In genomic region chr13:113152894-113153809, GRCh38 we compare ENCODE assay signal across 9 cellular contexts. TPM values are rescaled to one million over a fixed set of nuclear protein-coding genes. Genes with fewer than 3 reads are reported as not detected.
DNase-seq lines count a peak whose midpoint lies in the region; ATAC-seq and TF ChIP-seq lines count a peak whose summit lies in the region.
"Had no signal": no experiment of that assay in that cellular context is flagged by ENCODE, and none has a peak within 500 bp of the region (broad histone marks: within the 10 kb centered on the region; RNA-seq: fewer than 3 reads in every experiment).

No MANE protein-coding gene starts in this region.

- H3K9me3 Mint-ChIP-seq in HFFc6: no peaks in the 10 kb centered on the region; the same call in 1 of the 2 replicates

- peak overlapping the region; percentile 73 for H3K27ac Mint-ChIP-seq in HFFc6

- H2AFZ ChIP-seq in DND-41 (ENCODE audit: low read depth, low read length): peak overlapping the region; percentile 93

- H3K4me3 Mint-ChIP-seq in HFFc6: peak overlapping the region; percentile 79

- peak overlapping the region; percentile 85 for H3K4me2 ChIP-seq in DND-41 (ENCODE audit: insufficient read depth, low read length)

- peaks cover 27% of the 10 kb centered on the region for H3K4me1 Mint-ChIP-seq in HFFc6 (ENCODE audit: low read depth)

- H3K79me2 ChIP-seq in DND-41 (ENCODE audit: insufficient read depth, low read length): no peaks in the 10 kb centered on the region

- peaks cover 23% of the 10 kb centered on the region for H3K4me1 ChIP-seq in DND-41 (ENCODE audit: insufficient read depth, low read length)
- no peaks in the 10 kb centered on the region for H3K4me1 ChIP-seq in RWPE2 (ENCODE audit: insufficient read depth, poor library complexity, severe bottlenecking)
- H3K4me1 ChIP-seq in colonic mucosa: peaks cover 5% of the 10 kb centered on the region
- H3K4me1 ChIP-seq in right lobe of liver: peaks cover 0 to 19% (median 5%) of the 10 kb centered on the region in 4 donors
- peaks cover 7 to 17% of the 10 kb centered on the region in 2 donors for H3K4me1 ChIP-seq in thoracic aorta (ENCODE audit: control insufficient read depth in 1 of 2, low read depth in 2 of 2)

- H3K27me3 ChIP-seq in DND-41 (ENCODE audit: insufficient read depth, low read length, poor library complexity) (no peaks in the 10 kb centered on the region), RWPE2 (ENCODE audit: insufficient read depth, poor library complexity, severe bottlenecking) (no peaks in the 10 kb centered on the region), colonic mucosa (no peaks in the 10 kb centered on the region), right lobe of liver (no peaks in the 10 kb centered on the region), thoracic aorta (replicated peaks; ENCODE audit: insufficient read depth) (no peaks in the 10 kb centered on the region)

- peaks cover 9% of the 10 kb centered on the region for H3K36me3 Mint-ChIP-seq in HFFc6 (ENCODE audit: low read depth)

- H3K4me3 ChIP-seq in DND-41 (ENCODE audit: low read depth in 1 of 2, low read length in 2 of 2) (peak overlapping the region in 1 of 2 experiments; percentile 53; a peak in 2 of 4 replicates), RWPE2 (ENCODE audit: severe bottlenecking) (peak overlapping the region; percentile 32), colonic mucosa (peak overlapping the region; percentile 34), right lobe of liver (peak overlapping the region; percentile 50 to 61 (median 58)), thoracic aorta (peak overlapping the region; percentile 72)

- H3K27ac ChIP-seq in DND-41 (ENCODE audit: low read length) (peak overlapping the region; percentile 48), RWPE2 (ENCODE audit: poor library complexity, severe bottlenecking) (no peak overlapping the region), colonic mucosa (no peak overlapping the region), right lobe of liver (peak overlapping the region; percentile 88 to 100 (median 99)), thoracic aorta (peak overlapping the region; percentile 36 to 65)

- TF ChIP-seq CTCF in DND-41 (IDR thresholded peaks at IDR 0.05; ENCODE audit: borderline replicate concordance, extremely low read depth, low read length, poor library complexity, severe bottlenecking) (no peak), HFFc6 (IDR thresholded peaks at IDR 0.05) (no peak), RWPE2 (IDR thresholded peaks at IDR 0.05; ENCODE audit: poor library complexity, severe bottlenecking) (no peak), colonic mucosa (IDR thresholded peaks at IDR 0.05) (no peak), right lobe of liver (IDR thresholded peaks at IDR 0.05) (no peak), thoracic aorta (IDR thresholded peaks at IDR 0.05) (no peak)

- H4K20me1 ChIP-seq in DND-41 (ENCODE audit: insufficient read depth, low read length): no peaks in the 10 kb centered on the region; the same call in 1 of the 2 replicates

- peaks cover 8% of the 10 kb centered on the region for H3K27me3 Mint-ChIP-seq in HFFc6 (ENCODE audit: insufficient read depth)

- H3K36me3 ChIP-seq in DND-41 (ENCODE audit: insufficient read depth, low read length) (no peaks in the 10 kb centered on the region), RWPE2 (ENCODE audit: low read depth) (no peaks in the 10 kb centered on the region), colonic mucosa (no peaks in the 10 kb centered on the region), right lobe of liver (no peaks in the 10 kb centered on the region), thoracic aorta (no peaks in the 10 kb centered on the region)

- intact Hi-C loops in colonic mucosa (cut with DNase I): no loop called here
- intact Hi-C loops in right lobe of liver (cut with DNase I): no loop called here

- H3K9me3 ChIP-seq in DND-41 (ENCODE audit: insufficient read depth, low read length, severe bottlenecking) (no peaks in the 10 kb centered on the region), RWPE2 (ENCODE audit: severe bottlenecking) (no peaks in the 10 kb centered on the region), colonic mucosa (no peaks in the 10 kb centered on the region), right lobe of liver (no peaks in the 10 kb centered on the region), thoracic aorta (no peaks in the 10 kb centered on the region)

- peak; percentile 9 for DNase-seq in DND-41
- no peak for DNase-seq in HFFc6
- no peak for DNase-seq in RWPE2 (ENCODE audit: low spot score)
- DNase-seq in colonic mucosa: peak; percentile 56
- DNase-seq in right lobe of liver: peak; percentile 71 to 79 (median 74)
- DNase-seq in thoracic aorta (ENCODE audit: low spot score): no peak
- no peak for DNase-seq in NOMO-1 treated with dmso at 0.1 percent for 144 hours (lab: John Stamatoyannopoulos, UW; ENCODE audit: unreplicated experiment)
- no peak for DNase-seq in NCI-H446 treated with DMSO at 0.1 percent for 48 hours (lab: John Stamatoyannopoulos, UW)

- peak overlapping the region; percentile 50 for H3K9ac ChIP-seq in DND-41 (ENCODE audit: low read depth, low read length)
- H3K9ac ChIP-seq in colonic mucosa (ENCODE audit: low read depth in 2 of 2, low read length in 2 of 2): peak overlapping the region; percentile 54 to 65

- 1% methylated on average over 16 of the region's 62 CpGs for WGBS in right lobe of liver (ENCODE audit: insufficient coverage, low coverage, low lambda C conversion rate, missing lambda C conversion rate)

- peak; percentile 41 for ATAC-seq in DND-41 (ENCODE audit: insufficient read depth, low read depth)
- peak; percentile 33 for ATAC-seq in RWPE2 (ENCODE audit: low read depth)
- ATAC-seq in right lobe of liver: peak; percentile 43 to 68 (median 60)
- peak; percentile 18 for ATAC-seq in thoracic aorta (ENCODE audit: insufficient number of reproducible peaks, low FRiP score, low read depth)

- TF ChIP-seq POLR2A in right lobe of liver (IDR thresholded peaks at IDR 0.05): peak; percentile 68

RNA-seq across cellular contexts. Expression of gene PROZ, which starts 5.3 kb away (rescaled TPM):
- total RNA-seq in HFFc6 (2021; fragmentation: NEBNext Ultra II Directional; extraction: Animal tissue kit (Norgen Biotek cat#: 25700)): not detected
- total RNA-seq in colonic mucosa: not detected
- 10 to 100 TPM; 11.2 to 71.2 (median 56.9) TPM for total RNA-seq in right lobe of liver
- total RNA-seq in thoracic aorta: not detected

RNA-seq across cellular contexts. Expression of gene F10, which starts 30.6 kb away (rescaled TPM):
- total RNA-seq in HFFc6 (2021; fragmentation: NEBNext Ultra II Directional; extraction: Animal tissue kit (Norgen Biotek cat#: 25700)): 10 to 100 TPM; 10.2 to 21.3 (median 10.8) TPM
- total RNA-seq in colonic mucosa: 1 to 10 TPM; 1.5 to 4.1 TPM
- total RNA-seq in right lobe of liver: 100 to 1,000 TPM; 108 to 157 (median 132) TPM
- total RNA-seq in thoracic aorta: 10 to 100 TPM; 25.5 to 31.5 TPM
- total RNA-seq: T-helper 2 cell treated with Interferon-gamma antibody and Interleukin-4, amounts not matched to agents 100 ng/mL and 5 ng/mL, for 36 hours had no signal

RNA-seq across cellular contexts. Expression of gene F7, which starts 47.6 kb away (rescaled TPM):
- not detected for total RNA-seq in HFFc6 (2021; fragmentation: NEBNext Ultra II Directional; extraction: Animal tissue kit (Norgen Biotek cat#: 25700))
- total RNA-seq in colonic mucosa: under 1 TPM; 0.11 to 0.12 TPM
- 100 to 1,000 TPM in 2 of 6 experiments, 10 to 100 TPM in 4; 42.9 to 147 (median 84.2) TPM for total RNA-seq in right lobe of liver
- not detected for total RNA-seq in thoracic aorta
- total RNA-seq: T-helper 2 cell treated with Interferon-gamma antibody and Interleukin-4, amounts not matched to agents 100 ng/mL and 5 ng/mL, for 36 hours had no signal

RNA-seq across cellular contexts. Expression of gene PCID2, which starts 55.3 kb away (rescaled TPM):
- total RNA-seq in HFFc6 (2021; fragmentation: NEBNext Ultra II Directional; extraction: Animal tissue kit (Norgen Biotek cat#: 25700)): 10 to 100 TPM; 59.1 to 72.5 (median 68.3) TPM
- 10 to 100 TPM; 23.4 to 40.2 TPM for total RNA-seq in colonic mucosa
- total RNA-seq in right lobe of liver: 10 to 100 TPM; 15.1 to 24.9 (median 19.4) TPM
- total RNA-seq in thoracic aorta: 10 to 100 TPM; 46.8 to 55.4 TPM

RNA-seq across cellular contexts. Expression of gene CUL4A, which starts 56.3 kb away (rescaled TPM):
- total RNA-seq in HFFc6 (2021; fragmentation: NEBNext Ultra II Directional; extraction: Animal tissue kit (Norgen Biotek cat#: 25700)): 100 to 1,000 TPM in 2 of 6 experiments, 10 to 100 TPM in 4; 90.5 to 104 (median 97.0) TPM
- 10 to 100 TPM; 54.6 to 62.6 TPM for total RNA-seq in colonic mucosa
- 10 to 100 TPM; 29.2 to 75.8 (median 39.5) TPM for total RNA-seq in right lobe of liver
- total RNA-seq in thoracic aorta: 100 to 1,000 TPM; 112 to 156 TPM

Comparison
In these comparisons a context has a peak if more than half of its experiments do, and no peak if none do; other contexts are left out.
1. DNase-seq: peak in DND-41 (single experiment), colonic mucosa (single experiment) and right lobe of liver (3 of 3); none in HFFc6 (single experiment), RWPE2 (single experiment), thoracic aorta (single experiment), NOMO-1 treated with dmso at 0.1 percent for 144 hours (single experiment) and NCI-H446 treated with DMSO at 0.1 percent for 48 hours (single experiment).
2. H3K27ac ChIP-seq: peak in DND-41 (single experiment), right lobe of liver (3 of 3) and thoracic aorta (2 of 2); none in RWPE2 (single experiment) and colonic mucosa (single experiment).
3. RNA of gene PROZ, which starts 5.3 kb away (total RNA-seq): 11.2 to 71.2 TPM in right lobe of liver; not detected in colonic mucosa, not detected in HFFc6 and not detected in thoracic aorta; every median in the first group is over 10 times any median in the second.
4. RNA of gene F7, which starts 47.6 kb away (total RNA-seq): 42.9 to 147 TPM in right lobe of liver; 0.11 to 0.12 TPM in colonic mucosa, not detected in HFFc6 and not detected in thoracic aorta; every median in the first group is over 10 times any median in the second.
5. Peak in every context shown above with its lines, with median percentiles within 50 percentile points of each other: ATAC-seq.